Comparison of ENCODE assay signal across 8 cellular contexts in the genomic region with DNA sequence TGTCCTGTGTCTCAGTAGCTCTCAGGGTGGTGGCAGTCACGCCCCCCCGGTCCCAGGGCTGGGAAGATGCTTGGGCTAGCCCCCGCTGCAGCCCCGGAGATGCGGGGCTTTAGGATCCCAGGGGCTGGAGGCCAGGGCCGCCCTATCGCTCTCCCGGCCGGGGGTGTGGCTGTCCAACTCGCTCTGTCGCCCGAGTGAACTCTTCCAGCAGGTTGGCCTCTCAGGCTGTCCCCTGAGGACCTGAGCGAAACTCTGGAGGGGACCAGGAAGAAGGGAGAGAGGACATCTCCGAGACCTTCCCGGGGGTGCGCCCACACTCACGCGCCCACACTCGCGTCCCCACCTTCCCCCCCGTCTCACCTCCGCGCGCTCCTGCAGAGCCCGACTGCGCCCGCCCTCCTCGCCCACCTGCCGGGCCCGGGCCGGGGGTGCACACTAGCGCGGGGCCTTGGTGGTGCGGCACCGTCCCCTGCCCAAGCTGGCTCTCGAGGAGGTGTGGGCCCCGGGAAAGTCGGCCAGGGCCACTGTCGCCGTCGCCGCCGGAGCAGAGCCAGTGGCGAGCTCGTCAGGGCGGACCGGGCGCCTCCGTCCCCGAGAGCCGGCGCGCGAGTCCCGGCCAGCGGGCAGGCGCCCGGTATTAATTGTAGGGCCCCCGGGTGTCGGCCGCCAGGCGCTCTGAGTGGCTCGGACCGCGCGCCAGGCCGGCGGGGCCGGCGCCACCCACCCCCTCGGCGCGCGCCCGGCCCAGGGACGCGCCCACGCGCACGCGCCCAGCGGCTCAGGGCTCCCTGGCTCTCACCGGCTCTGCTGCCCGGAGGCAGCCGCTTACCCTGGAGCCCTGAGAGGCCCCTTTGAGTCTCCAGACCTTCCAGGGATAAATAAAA.
DNase-seq lines count a peak whose midpoint lies in the region; ATAC-seq and TF ChIP-seq lines count a peak whose summit lies in the region.

No MANE protein-coding gene starts in this region.

- H3K36me3 Mint-ChIP-seq in stimulated activated naive B cell treated with anti-CD40 and anti-IgM and Interleukin-4, amounts not matched to agents 10 μg/mL and 1 μg/mL and 100 μg/mL, for 72 hours, result no peaks in the 10 kb centered on the region

- H3K36me3 ChIP-seq in lower lobe of right lung, result no peaks in the 10 kb centered on the region

- H3K4me3 ChIP-seq in lower lobe of right lung, result peak overlapping the region; percentile 71

- peaks cover 0 to 19% of the 10 kb centered on the region in 2 donors for H3K4me1 Mint-ChIP-seq in stimulated activated naive B cell treated with anti-CD40 and anti-IgM and Interleukin-4, amounts not matched to agents 10 μg/mL and 1 μg/mL and 100 μg/mL, for 72 hours

- H3K27ac Mint-ChIP-seq in stimulated activated naive B cell treated with anti-CD40 and anti-IgM and Interleukin-4, amounts not matched to agents 10 μg/mL and 1 μg/mL and 100 μg/mL, for 72 hours, result no peak overlapping the region

- peaks cover 20% of the 10 kb centered on the region for H3K4me1 ChIP-seq in lower lobe of right lung

- DNase-seq in CD1c-positive myeloid dendritic cell (ENCODE audit: extremely low spot score), result peak; percentile 76
- peak; percentile 83 for DNase-seq in HuH-7.5 (ENCODE audit: low spot score)
- peak; percentile 34 for DNase-seq in activated CD4-positive, alpha-beta T cell treated with anti-CD3 and anti-CD28 coated beads for 48 hours
- DNase-seq in effector CD4-positive, alpha-beta T cell, result peak; percentile 3
- DNase-seq in lower lobe of right lung, result peak; percentile 83
- DNase-seq in stimulated activated naive B cell treated with anti-CD40 and anti-IgM and Interleukin-4, amounts not matched to agents 10 μg/mL and 1 μg/mL and 100 μg/mL, for 72 hours, result no peak
- no peak for DNase-seq in H4 (ENCODE audit: low spot score)

- H3K9me3 Mint-ChIP-seq in stimulated activated naive B cell treated with anti-CD40 and anti-IgM and Interleukin-4, amounts not matched to agents 10 μg/mL and 1 μg/mL and 100 μg/mL, for 72 hours, result no peaks in the 10 kb centered on the region

- peaks cover 31 to 38% of the 10 kb centered on the region in 2 donors for H3K27me3 Mint-ChIP-seq in stimulated activated naive B cell treated with anti-CD40 and anti-IgM and Interleukin-4, amounts not matched to agents 10 μg/mL and 1 μg/mL and 100 μg/mL, for 72 hours

- H3K9me3 ChIP-seq in lower lobe of right lung, result no peaks in the 10 kb centered on the region

- no peak for TF ChIP-seq CTCF in lower lobe of right lung (IDR thresholded peaks at IDR 0.05)

- intact Hi-C loops in lower lobe of right lung (cut with DNase I), result no loop called here

- peak overlapping the region; percentile 98 for H3K27ac ChIP-seq in lower lobe of right lung

- no peaks in the 10 kb centered on the region for H3K27me3 ChIP-seq in lower lobe of right lung (ENCODE audit: low read depth)

- ATAC-seq in lower lobe of right lung (peak; percentile 81 to 83), GM21390 (IDR thresholded peaks at IDR 0.05; ENCODE audit: unreplicated experiment) (no peak)
- ATAC-seq in stimulated activated naive B cell treated with anti-CD40 and anti-IgM and Interleukin-4, amounts not matched to agents 10 μg/mL and 1 μg/mL and 100 μg/mL, for 72 hours (replicated peaks), result peak; percentile 3 to 41

- peak overlapping the region; percentile 83 to 86 for H3K4me3 Mint-ChIP-seq in stimulated activated naive B cell treated with anti-CD40 and anti-IgM and Interleukin-4, amounts not matched to agents 10 μg/mL and 1 μg/mL and 100 μg/mL, for 72 hours

Comparison
In these comparisons a context has a peak if more than half of its experiments do, and no peak if none do; other contexts are left out.
1. DNase-seq: peak in CD1c-positive myeloid dendritic cell (single experiment), HuH-7.5 (single experiment), activated CD4-positive, alpha-beta T cell treated with anti-CD3 and anti-CD28 coated beads for 48 hours (single experiment), effector CD4-positive, alpha-beta T cell (single experiment) and lower lobe of right lung (single experiment); none in stimulated activated naive B cell treated with anti-CD40 and anti-IgM and Interleukin-4, amounts not matched to agents 10 μg/mL and 1 μg/mL and 100 μg/mL, for 72 hours (single experiment) and H4 (single experiment).